Comparison of ENCODE assay signal across 10 cellular contexts in genomic region chr4:156933633-156934258, GRCh38. TPM values are rescaled to one million over a fixed set of nuclear protein-coding genes. Genes with fewer than 3 reads are reported as not detected.
A peak's percentile ranks its signal among the peaks of the same experiment; 100 is the strongest.
DNase-seq lines count a peak whose midpoint lies in the region; ATAC-seq and TF ChIP-seq lines count a peak whose summit lies in the region.
"Had no signal": no experiment of that assay in that cellular context is flagged by ENCODE, and none has a peak within 500 bp of the region (broad histone marks: within the 10 kb centered on the region; RNA-seq: fewer than 3 reads in every experiment).

No MANE protein-coding gene starts in this region.

- DNase-seq in HCT116 (ENCODE audit: low read depth, low spot score) (peak; percentile 32), SW 1271 (lab: John Stamatoyannopoulos, UW) (peak; percentile 6 to 43), fibroblast of mammary gland (ENCODE audit: low read depth) (peak; percentile 89), skeletal muscle cell (ENCODE audit: low read depth) (peak; percentile 84), DMS 273 (lab: John Stamatoyannopoulos, UW; ENCODE audit: unreplicated experiment) (no peak), retina (no peak), left ventricle myocardium superior (no peak)
- DNase-seq: kidney, NCI-H187 treated with DMSO at 0.1 percent for 48 hours had no signal

- H3K4me1 ChIP-seq in HCT116 (ENCODE audit: control insufficient read depth in 1 of 2, insufficient read depth in 2 of 2, low read length in 2 of 2): peaks cover 20 to 27% of the 10 kb centered on the region in 2 experiments

- H3K27ac ChIP-seq in HCT116 (ENCODE audit: low read depth, low read length): no peak overlapping the region

- no peaks in the 10 kb centered on the region for H3K9me3 ChIP-seq in HCT116 (ENCODE audit: control insufficient read depth in 1 of 2, insufficient read depth in 1 of 2, low read depth in 1 of 2, low read length in 2 of 2)

- BruUV-seq in HCT116 (replicated peaks; lab: Mats Ljungman, UMichigan): no TSS peak

- RAD21 ChIA-PET in HCT116 (lab: Charles Lee; ENCODE audit: low non-redundant PET in 1 of 2, low total read pairs in 2 of 2, uncharacterized antibody in 2 of 2, unreplicated experiment in 2 of 2): interaction anchor here in 1 of 2 experiments (0.7 kb wide), 1 partner anchor 551 kb away, joined by 3 read pairs; no protein-coding TSS in a partner anchor

- H3K79me2 ChIP-seq in HCT116 (ENCODE audit: insufficient read depth, low read length): no peaks in the 10 kb centered on the region

- H3K36me3 ChIP-seq in HCT116 (ENCODE audit: control insufficient read depth in 1 of 2, insufficient read depth in 2 of 2, low read length in 2 of 2): no peaks in the 10 kb centered on the region

- H3K9me2 ChIP-seq in HCT116 (ENCODE audit: insufficient read depth): no peaks in the 10 kb centered on the region

- ATAC-seq in HCT116 (no peak), GM21526 (IDR thresholded peaks at IDR 0.05; ENCODE audit: low FRiP score, unreplicated experiment) (no peak), left ventricle myocardium superior (no peak)

- no peak overlapping the region for H3K9ac ChIP-seq in HCT116 (ENCODE audit: low read length)

- TF ChIP-seq CTCF in HCT116 (IDR thresholded peaks at IDR 0.05 in 2 of 3, conservative IDR thresholded peaks at IDR 0.05 in 1 of 3; ENCODE audit: borderline replicate concordance in 1 of 3, insufficient read depth in 1 of 3, low read depth in 2 of 3, low read length in 2 of 3) (no peak), fibroblast of mammary gland (conservative IDR thresholded peaks at IDR 0.05; ENCODE audit: control insufficient read depth, insufficient read depth, low read depth, low read length) (no peak)

- peak overlapping the region; percentile 10; the same call in 1 of the 2 replicates for H3K4me2 ChIP-seq in HCT116 (ENCODE audit: low read length)

- CTCF ChIA-PET in HCT116 (lab: Charles Lee): no interaction called here

- POLR2A ChIA-PET in HCT116 (lab: Charles Lee): no interaction called here

- H3K4me3 ChIP-seq in HCT116 (replicated peaks in 1 of 2; ENCODE audit: low read depth in 1 of 2, low read length in 2 of 2): no peak overlapping the region
- no peak overlapping the region for H3K4me3 ChIP-seq in fibroblast of mammary gland (ENCODE audit: control insufficient read depth, low read depth, low read length)
- H3K4me3 ChIP-seq in skeletal muscle cell (ENCODE audit: low read depth, low read length): no peak overlapping the region

- TF ChIP-seq POLR2A in HCT116 (IDR thresholded peaks at IDR 0.05; ENCODE audit: borderline replicate concordance, extremely low read depth, insufficient read depth, insufficient read length): no peak

- H2AFZ ChIP-seq in HCT116 (ENCODE audit: low read depth, low read length, poor library complexity, severe bottlenecking): no peak overlapping the region

- no peak for TF ChIP-seq RAD21 in HCT116 (IDR thresholded peaks at IDR 0.05; ENCODE audit: low read depth)

- H4K20me1 ChIP-seq in HCT116 (ENCODE audit: insufficient read depth): no peaks in the 10 kb centered on the region

- intact Hi-C loops in HCT116 (cut with micrococcal nuclease): no loop called here
- intact Hi-C loops in left ventricle myocardium superior (cut with micrococcal nuclease): no loop called here

- no peaks in the 10 kb centered on the region for H3K27me3 ChIP-seq in HCT116 (ENCODE audit: insufficient read depth, low read length)

TF ChIP-seq in HCT116, 20 proteins besides CTCF, POLR2A, EP300 and RAD21:
- TF ChIP-seq MAX (IDR thresholded peaks at IDR 0.05) (peak; percentile 32; the same call in 1 of the 2 replicates), SIN3A (IDR thresholded peaks at IDR 0.05; ENCODE audit: low read depth) (no peak), REST (IDR thresholded peaks at IDR 0.05; ENCODE audit: low read depth) (no peak), JUND (IDR thresholded peaks at IDR 0.05) (peak; percentile 63), CEBPB (IDR thresholded peaks at IDR 0.05; ENCODE audit: low read depth) (no peak), SP1 (IDR thresholded peaks at IDR 0.05; ENCODE audit: low read depth) (peak; percentile 41; the same call in 1 of the 2 replicates), CBX3 (IDR thresholded peaks at IDR 0.05; ENCODE audit: low read depth) (peak; percentile 11; the same call in 1 of the 2 replicates), ZBTB33 (IDR thresholded peaks at IDR 0.05; ENCODE audit: extremely low read depth, insufficient replicate concordance, low read length) (no peak), FOSL1 (IDR thresholded peaks at IDR 0.05; ENCODE audit: low read depth) (peak; percentile 57)
TF ChIP-seq in HCT116: peak in this region for 5.

RNA-seq across cellular contexts. Expression of gene PDGFC, which starts 37.9 kb away (rescaled TPM):
- 9.8 TPM for total RNA-seq in HCT116 (2021; ENCODE audit: unreplicated experiment)
- 7.5 and 9.3 TPM in 2 replicates for polyA plus RNA-seq in HCT116 (2012)
- 12.8 TPM for total RNA-seq in left ventricle myocardium superior

Comparison
In these comparisons a context has a peak if more than half of its experiments do, and no peak if none do; other contexts are left out.
1. DNase-seq: peak in HCT116 (single experiment), SW 1271 (2 of 2), fibroblast of mammary gland (single experiment) and skeletal muscle cell (single experiment); none in DMS 273 (single experiment), retina (single experiment) and left ventricle myocardium superior (single experiment).